23 cellular contexts compared by ENCODE assay signal in genomic region chr22:24097961-24098391, GRCh38.
"Had no signal": no experiment of that assay in that cellular context is flagged by ENCODE, and none has a peak within 500 bp of the region (broad histone marks: within the 10 kb centered on the region; RNA-seq: fewer than 3 reads in every experiment).

No MANE protein-coding gene starts in this region.

- H3K27me3 ChIP-seq: brain microvascular endothelial cell, cardiac muscle cell, MG63 had no signal

- H3K27ac ChIP-seq: brain microvascular endothelial cell, cardiac muscle cell had no signal

- H3K9me3 ChIP-seq: MG63 had no signal

- H3K36me3 ChIP-seq: MG63 had no signal

- ATAC-seq: activated CD8-positive, alpha-beta T cell treated with anti-CD3 and anti-CD28 coated beads, Interleukin-2, amount 10 ng/mL, durations not matched to agents 7 days and 5 days; activated T-cell treated with anti-CD3 and anti-CD28 coated beads, Interleukin-2, amount 50 U/mL, for 4 hours; T-helper 17 cell; WTC11 had no signal

- H3K4me3 ChIP-seq: cardiac muscle cell, MG63 had no signal

- DNase-seq: activated CD4-positive, alpha-beta T cell treated with anti-CD3 and anti-CD28 coated beads for 48 hours; activated CD4-positive, alpha-beta T cell treated with anti-CD3 and anti-CD28 coated beads, Interleukin-2, amount 50 U/mL, for 4 hours; activated CD4-positive, CD25-positive, alpha-beta regulatory T cell treated with anti-CD3 and anti-CD28 coated beads, Interleukin-2, amount 50 U/mL, for 72 hours; activated CD8-positive, alpha-beta T cell treated with anti-CD3 and anti-CD28 coated beads, Interleukin-2, amount 10 ng/mL, durations not matched to agents 7 days and 5 days; activated gamma-delta T cell treated with Interleukin-2 at 50 U/mL for 16 hours; activated naive CD4-positive, alpha-beta T cell treated with anti-CD3 and anti-CD28 coated beads, Interleukin-2, amount 10 ng/mL, durations not matched to agents 7 days and 5 days; activated naive CD8-positive, alpha-beta T cell treated with anti-CD3 and anti-CD28 coated beads for 36 hours; activated T-cell treated with anti-CD3 and anti-CD28 coated beads, Interleukin-2, amount 50 U/mL, for 4 hours; brain microvascular endothelial cell; MG63; MV-4-11; NCI-H1092 treated with DMSO at 0.1 percent for 48 hours; NCI-H1436; NCI-H1694 treated with DMSO at 0.1 percent for 48 hours; NCI-H2029 treated with DMSO at 0.1 percent for 48 hours; NCI-H345; NCI-H510A treated with DMSO at 0.1 percent for 48 hours; NCI-H69; SIG-M5; T-helper 17 cell; T-helper 9 cell had no signal
